In genomic region chr2:144346229-144346628, GRCh38 we compare ENCODE assay signal across 26 cellular contexts.
"Had no signal": no experiment of that assay in that cellular context is flagged by ENCODE, and none has a peak within 500 bp of the region (broad histone marks: within the 10 kb centered on the region; RNA-seq: fewer than 3 reads in every experiment).

No MANE protein-coding gene starts in this region.

- DNase-seq: activated B cell treated with CpG ODN at 0.5 μM for 24 hours; activated CD4-positive, alpha-beta memory T cell treated with anti-CD3 and anti-CD28 coated beads for 36 hours; activated CD4-positive, alpha-beta T cell treated with anti-CD3 and anti-CD28 coated beads for 4 hours; activated CD4-positive, alpha-beta T cell treated with anti-CD3 and anti-CD28 coated beads, Interleukin-2, amount 50 U/mL, for 1 hour; activated CD4-positive, CD25-positive, alpha-beta regulatory T cell treated with anti-CD3 and anti-CD28 coated beads, Interleukin-2, amount 50 U/mL, for 72 hours; activated CD8-positive, alpha-beta memory T cell treated with anti-CD3 and anti-CD28 coated beads, Interleukin-2, amount 50 U/mL, for 4 hours; activated gamma-delta T cell treated with Interleukin-2 at 50 U/mL for 16 hours; activated naive CD4-positive, alpha-beta T cell treated with anti-CD3 and anti-CD28 coated beads for 36 hours; activated T-cell treated with anti-CD3 and anti-CD28 coated beads for 4 hours; activated T-cell treated with anti-CD3 and anti-CD28 coated beads, Interleukin-2, amount 50 U/mL, for 4 hours; adrenal gland; body of pancreas; central memory CD4-positive, alpha-beta T cell; NCI-H1105; NCI-H1417 treated with DMSO at 0.1 percent for 48 hours; NCI-H1930; NCI-H2081 treated with DMSO at 0.1 percent for 48 hours; NCI-H345; NCI-H524 treated with DMSO at 0.1 percent for 48 hours; Right ventricle myocardium superior; SW 1271; T-helper 1 cell; T1000 had no signal

- H3K27ac ChIP-seq: adrenal gland, body of pancreas, breast epithelium had no signal

- H3K36me3 Mint-ChIP-seq: activated CD4-positive, alpha-beta memory T cell treated with anti-CD3 and anti-CD28 coated beads for 36 hours; activated naive CD4-positive, alpha-beta T cell treated with anti-CD3 and anti-CD28 coated beads, Interleukin-2, amount 50 U/mL, for 72 hours had no signal

- H3K27me3 ChIP-seq: adrenal gland, body of pancreas, breast epithelium had no signal

- H3K4me1 ChIP-seq: body of pancreas, breast epithelium had no signal

- H3K9me3 ChIP-seq: adrenal gland, body of pancreas, breast epithelium had no signal

- H3K4me1 Mint-ChIP-seq: activated B cell treated with CpG ODN at 0.5 μM for 24 hours had no signal

- H3K27me3 Mint-ChIP-seq: activated B cell treated with CpG ODN at 0.5 μM for 24 hours; activated CD4-positive, alpha-beta memory T cell treated with anti-CD3 and anti-CD28 coated beads for 36 hours had no signal

- H3K9me3 Mint-ChIP-seq: activated B cell treated with CpG ODN at 0.5 μM for 24 hours; activated CD4-positive, alpha-beta memory T cell treated with anti-CD3 and anti-CD28 coated beads for 36 hours; activated naive CD4-positive, alpha-beta T cell treated with anti-CD3 and anti-CD28 coated beads for 36 hours; activated naive CD4-positive, alpha-beta T cell treated with anti-CD3 and anti-CD28 coated beads, Interleukin-2, amount 50 U/mL, for 72 hours; activated T-cell treated with anti-CD3 and anti-CD28 coated beads, Interleukin-2, amount 50 U/mL, for 4 hours; activated T-helper 1 cell treated with anti-CD3 and anti-CD28 coated beads, Interleukin-12 subunit alpha, Interleukin-12 subunit beta, Interleukin-2, Interleukin-4 antibody, amounts not matched to agents 30 ng/mL and 10 ng/mL and 1 ng/mL, durations not matched to agents 14 hours and 24 hours and 36 hours had no signal

- ATAC-seq: activated naive CD4-positive, alpha-beta T cell treated with anti-CD3 and anti-CD28 coated beads, Interleukin-2, amount 50 U/mL, for 72 hours; activated T-cell treated with anti-CD3 and anti-CD28 coated beads, Interleukin-2, amount 50 U/mL, for 4 hours; body of pancreas had no signal

- H3K27ac Mint-ChIP-seq: activated B cell treated with CpG ODN at 0.5 μM for 24 hours; activated CD4-positive, alpha-beta memory T cell treated with anti-CD3 and anti-CD28 coated beads for 36 hours; activated naive CD4-positive, alpha-beta T cell treated with anti-CD3 and anti-CD28 coated beads for 36 hours; activated naive CD4-positive, alpha-beta T cell treated with anti-CD3 and anti-CD28 coated beads, Interleukin-2, amount 50 U/mL, for 72 hours; activated T-helper 1 cell treated with anti-CD3 and anti-CD28 coated beads, Interleukin-12 subunit alpha, Interleukin-12 subunit beta, Interleukin-2, Interleukin-4 antibody, amounts not matched to agents 30 ng/mL and 10 ng/mL and 1 ng/mL, durations not matched to agents 14 hours and 24 hours and 36 hours had no signal

- H3K36me3 ChIP-seq: adrenal gland, breast epithelium had no signal

- H3K4me3 ChIP-seq: adrenal gland, body of pancreas, breast epithelium had no signal

- H3K4me3 Mint-ChIP-seq: activated B cell treated with CpG ODN at 0.5 μM for 24 hours; activated CD4-positive, alpha-beta memory T cell treated with anti-CD3 and anti-CD28 coated beads for 36 hours; activated naive CD4-positive, alpha-beta T cell treated with anti-CD3 and anti-CD28 coated beads for 36 hours; activated T-cell treated with anti-CD3 and anti-CD28 coated beads, Interleukin-2, amount 50 U/mL, for 4 hours; activated T-helper 1 cell treated with anti-CD3 and anti-CD28 coated beads, Interleukin-12 subunit alpha, Interleukin-12 subunit beta, Interleukin-2, Interleukin-4 antibody, amounts not matched to agents 30 ng/mL and 10 ng/mL and 1 ng/mL, durations not matched to agents 14 hours and 24 hours and 36 hours had no signal
